ENCODE assay signal across 26 cellular contexts in the genomic region with DNA sequence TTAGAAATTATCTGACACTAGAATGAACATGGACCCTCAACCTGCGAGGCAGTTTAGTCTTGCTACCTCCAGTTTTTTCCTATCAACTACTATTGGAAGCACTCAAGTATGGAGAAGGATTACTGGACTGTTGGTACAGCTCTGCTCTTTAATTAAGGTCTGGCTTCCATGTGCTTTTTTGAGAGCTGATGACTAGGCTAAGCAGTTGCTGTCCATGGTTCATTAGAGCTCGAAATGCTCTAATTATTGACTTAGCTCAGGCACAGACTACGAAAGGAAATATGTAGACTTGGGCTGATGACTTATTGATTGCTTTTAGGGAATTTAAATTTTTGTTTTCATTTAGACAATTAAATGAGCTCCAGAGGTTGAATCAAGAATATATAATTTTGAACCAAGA.
DNase-seq lines count a peak whose midpoint lies in the region; ATAC-seq and TF ChIP-seq lines count a peak whose summit lies in the region.
"Had no signal": no experiment of that assay in that cellular context is flagged by ENCODE, and none has a peak within 500 bp of the region (broad histone marks: within the 10 kb centered on the region; RNA-seq: fewer than 3 reads in every experiment).

No MANE protein-coding gene starts in this region.

- H3K9me3 Mint-ChIP-seq in GM23338, result no peaks in the 10 kb centered on the region; the same call in 2 of the 3 replicates

- no peaks in the 10 kb centered on the region for H3F3A ChIP-seq in GM23338 (replicated peaks; ENCODE audit: low read depth)

- no peak overlapping the region for H3K4me3 ChIP-seq in GM23338
- no peak overlapping the region for H3K4me3 ChIP-seq in aorta (ENCODE audit: low read length in 2 of 2)
- H3K4me3 ChIP-seq: BLaER1, GM12878 had no signal

- no peaks in the 10 kb centered on the region for H4K20me1 ChIP-seq in GM23338 (replicated peaks; ENCODE audit: insufficient read depth)
- H4K20me1 ChIP-seq: BLaER1 had no signal

- TF ChIP-seq EP300 in Ishikawa (IDR thresholded peaks at IDR 0.05; ENCODE audit: borderline replicate concordance), result no peak

- H3K4me1 Mint-ChIP-seq in GM23338, result no peaks in the 10 kb centered on the region
- H3K4me1 Mint-ChIP-seq: CD14-positive monocyte; CD4-positive, alpha-beta memory T cell; CD4-positive, CD25-positive, alpha-beta regulatory T cell; CD8-positive, alpha-beta memory T cell had no signal

- H3K4me1 ChIP-seq in GM23338 (ENCODE audit: insufficient read depth) (no peaks in the 10 kb centered on the region), aorta (ENCODE audit: control insufficient read depth in 1 of 2, insufficient read depth in 2 of 2, low read length in 2 of 2) (no peaks in the 10 kb centered on the region)
- H3K4me1 ChIP-seq: BE2C, BLaER1 had no signal

- ATAC-seq in GM23338, result no peak
- ATAC-seq in GM21381 (IDR thresholded peaks at IDR 0.05; ENCODE audit: unreplicated experiment), result no peak
- ATAC-seq in aorta (ENCODE audit: low FRiP score), result no peak
- ATAC-seq: GM12878 had no signal

- H3K4me2 ChIP-seq in GM23338, result no peak overlapping the region
- H3K4me2 ChIP-seq: BLaER1 had no signal

- no peak for TF ChIP-seq CTCF in GM23338 (conservative IDR thresholded peaks at IDR 0.05; ENCODE audit: low read depth in 2 of 2)

- H3K79me2 ChIP-seq in GM23338 (replicated peaks; ENCODE audit: insufficient read depth), result no peaks in the 10 kb centered on the region

- H3K36me3 Mint-ChIP-seq in GM23338 (ENCODE audit: low read depth), result no peaks in the 10 kb centered on the region; the same call in 2 of the 3 replicates
- H3K36me3 Mint-ChIP-seq: CD14-positive monocyte; CD4-positive, alpha-beta memory T cell; CD4-positive, CD25-positive, alpha-beta regulatory T cell; CD8-positive, alpha-beta memory T cell had no signal

- intact Hi-C loops in aorta (cut with DNase I), result no loop called here

- 83 to 87% methylated on average over 3 of the region's 3 CpGs for WGBS in aorta, 2 donors

- H3K4me3 Mint-ChIP-seq in GM23338, result no peak overlapping the region
- H3K4me3 Mint-ChIP-seq: CD14-positive monocyte; CD4-positive, alpha-beta memory T cell; CD4-positive, CD25-positive, alpha-beta regulatory T cell; CD8-positive, alpha-beta memory T cell had no signal

- no peak overlapping the region for H3K27ac Mint-ChIP-seq in GM23338
- H3K27ac Mint-ChIP-seq: CD14-positive monocyte; CD4-positive, alpha-beta memory T cell; CD4-positive, CD25-positive, alpha-beta regulatory T cell; CD8-positive, alpha-beta memory T cell had no signal

- H2AFZ ChIP-seq in GM23338, result no peak overlapping the region

- TF ChIP-seq RAD21 in Ishikawa (IDR thresholded peaks at IDR 0.05; ENCODE audit: low read depth), result no peak

- no peaks in the 10 kb centered on the region for H3K36me3 ChIP-seq in GM23338 (ENCODE audit: insufficient read depth)
- no peaks in the 10 kb centered on the region for H3K36me3 ChIP-seq in aorta (ENCODE audit: control insufficient read depth in 1 of 2, insufficient read depth in 2 of 2, low read length in 1 of 2)
- H3K36me3 ChIP-seq: BE2C, BLaER1 had no signal

- H3K27ac ChIP-seq in GM23338 (ENCODE audit: low read depth) (no peak overlapping the region), aorta (ENCODE audit: low read depth in 1 of 2, low read length in 2 of 2) (no peak overlapping the region)
- H3K27ac ChIP-seq: BLaER1 had no signal

- no peaks in the 10 kb centered on the region for H3K9me3 ChIP-seq in aorta (ENCODE audit: control insufficient read depth, low read length)
- H3K9me3 ChIP-seq: BE2C, BLaER1 had no signal

- H3K9me2 ChIP-seq in GM23338 (ENCODE audit: insufficient read depth), result no peaks in the 10 kb centered on the region

- DNase-seq in NCI-H82 (lab: John Stamatoyannopoulos, UW) (peak; percentile 1), NCI-H82 treated with DMSO at 0.1 percent for 48 hours (lab: John Stamatoyannopoulos, UW; ENCODE audit: unreplicated experiment) (no peak), GM23338 (ENCODE audit: low spot score) (no peak), RKO (ENCODE audit: low spot score) (peak; percentile 4), NCI-H2081 treated with DMSO at 0.1 percent for 48 hours (lab: John Stamatoyannopoulos, UW) (no peak), aorta (no peak)
- DNase-seq: 8988T; ACHN; BE2C; C1 segment of cervical spinal cord; CD4-positive, alpha-beta memory T cell; CD4-positive, CD25-positive, alpha-beta regulatory T cell; CD8-positive, alpha-beta memory T cell; COR-L47; DMS 273 treated with DMSO at 0.1 percent for 48 hours; DMS153; DMS53; DMS79; DND-41; EL; GDM1 had no signal

- no peaks in the 10 kb centered on the region for H3K27me3 ChIP-seq in GM23338 (ENCODE audit: insufficient read depth)
- no peaks in the 10 kb centered on the region for H3K27me3 ChIP-seq in aorta (ENCODE audit: control insufficient read depth in 1 of 2, insufficient read depth in 2 of 2, low read length in 1 of 2)
- H3K27me3 ChIP-seq: BE2C, BLaER1 had no signal

- no peaks in the 10 kb centered on the region for H3K27me3 Mint-ChIP-seq in GM23338 (ENCODE audit: insufficient read depth, low read depth, poor library complexity)
- H3K27me3 Mint-ChIP-seq: CD4-positive, alpha-beta memory T cell; CD4-positive, CD25-positive, alpha-beta regulatory T cell; CD8-positive, alpha-beta memory T cell had no signal

TF ChIP-seq in GM23338, 12 proteins besides CTCF, POLR2A, EP300 and RAD21:
- TF ChIP-seq EZH2phosphoT487 (IDR thresholded peaks at IDR 0.05; ENCODE audit: unreplicated experiment), result no peak
- no peak for TF ChIP-seq POLR2AphosphoS5 (IDR thresholded peaks at IDR 0.05; ENCODE audit: low read depth)
- TF ChIP-seq STAT1 (IDR thresholded peaks at IDR 0.05; ENCODE audit: unreplicated experiment), result no peak
- no peak for TF ChIP-seq JUNB (IDR thresholded peaks at IDR 0.05; ENCODE audit: unreplicated experiment)
- TF ChIP-seq ZNF331 (CRISPR knock-in tag; IDR thresholded peaks at IDR 0.05; ENCODE audit: low read depth), result no peak
- no peak for TF ChIP-seq EZH2 (IDR thresholded peaks at IDR 0.05; ENCODE audit: low read depth, unreplicated experiment)
- TF ChIP-seq, protein P1, sequence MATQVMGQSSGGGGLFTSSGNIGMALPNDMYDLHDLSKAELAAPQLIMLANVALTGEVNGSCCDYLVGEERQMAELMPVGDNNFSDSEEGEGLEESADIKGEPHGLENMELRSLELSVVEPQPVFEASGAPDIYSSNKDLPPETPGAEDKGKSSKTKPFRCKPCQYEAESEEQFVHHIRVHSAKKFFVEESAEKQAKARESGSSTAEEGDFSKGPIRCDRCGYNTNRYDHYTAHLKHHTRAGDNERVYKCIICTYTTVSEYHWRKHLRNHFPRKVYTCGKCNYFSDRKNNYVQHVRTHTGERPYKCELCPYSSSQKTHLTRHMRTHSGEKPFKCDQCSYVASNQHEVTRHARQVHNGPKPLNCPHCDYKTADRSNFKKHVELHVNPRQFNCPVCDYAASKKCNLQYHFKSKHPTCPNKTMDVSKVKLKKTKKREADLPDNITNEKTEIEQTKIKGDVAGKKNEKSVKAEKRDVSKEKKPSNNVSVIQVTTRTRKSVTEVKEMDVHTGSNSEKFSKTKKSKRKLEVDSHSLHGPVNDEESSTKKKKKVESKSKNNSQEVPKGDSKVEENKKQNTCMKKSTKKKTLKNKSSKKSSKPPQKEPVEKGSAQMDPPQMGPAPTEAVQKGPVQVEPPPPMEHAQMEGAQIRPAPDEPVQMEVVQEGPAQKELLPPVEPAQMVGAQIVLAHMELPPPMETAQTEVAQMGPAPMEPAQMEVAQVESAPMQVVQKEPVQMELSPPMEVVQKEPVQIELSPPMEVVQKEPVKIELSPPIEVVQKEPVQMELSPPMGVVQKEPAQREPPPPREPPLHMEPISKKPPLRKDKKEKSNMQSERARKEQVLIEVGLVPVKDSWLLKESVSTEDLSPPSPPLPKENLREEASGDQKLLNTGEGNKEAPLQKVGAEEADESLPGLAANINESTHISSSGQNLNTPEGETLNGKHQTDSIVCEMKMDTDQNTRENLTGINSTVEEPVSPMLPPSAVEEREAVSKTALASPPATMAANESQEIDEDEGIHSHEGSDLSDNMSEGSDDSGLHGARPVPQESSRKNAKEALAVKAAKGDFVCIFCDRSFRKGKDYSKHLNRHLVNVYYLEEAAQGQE (IDR thresholded peaks at IDR 0.05; ENCODE audit: unreplicated experiment), result peak; percentile 48

TF ChIP-seq in Ishikawa, 13 proteins besides CTCF, POLR2A, EP300 and RAD21:
- no peak for TF ChIP-seq TAF1 (IDR thresholded peaks at IDR 0.05; ENCODE audit: low read depth)
- TF ChIP-seq, protein P1 (IDR thresholded peaks at IDR 0.05; ENCODE audit: low read depth), result peak; percentile 56; the same call in 1 of the 2 replicates

Comparison
In these comparisons a context has a peak if more than half of its experiments do, and no peak if none do; other contexts are left out.
1. DNase-seq: peak in NCI-H82 (single experiment) and RKO (single experiment); none in NCI-H82 treated with DMSO at 0.1 percent for 48 hours (single experiment), GM23338 (single experiment), NCI-H2081 treated with DMSO at 0.1 percent for 48 hours (single experiment) and aorta (0 of 2).